ENCODE assay signal across 8 cellular contexts in genomic region chr1:39105841-39106765, GRCh38.
DNase-seq lines count a peak whose midpoint lies in the region; ATAC-seq and TF ChIP-seq lines count a peak whose summit lies in the region.

No MANE protein-coding gene starts in this region.

- peaks cover 13% of the 10 kb centered on the region for H3K27me3 Mint-ChIP-seq in activated CD8-positive, alpha-beta memory T cell treated with anti-CD3 and anti-CD28 coated beads, Interleukin-2, amount 10 ng/mL, durations not matched to agents 7 days and 5 days
- H3K27me3 Mint-ChIP-seq in natural killer cell treated with Interleukin-12 subunit alpha and Interleukin-12 subunit beta and Interleukin-15 and Interleukin-18, amount 100 ng/mL, for 72 hours, result peaks cover 0 to 11% of the 10 kb centered on the region in 2 donors

- H3K4me3 Mint-ChIP-seq in activated CD8-positive, alpha-beta memory T cell treated with anti-CD3 and anti-CD28 coated beads, Interleukin-2, amount 10 ng/mL, durations not matched to agents 7 days and 5 days, result peak overlapping the region; percentile 78
- no peak overlapping the region for H3K4me3 Mint-ChIP-seq in natural killer cell treated with Interleukin-12 subunit alpha and Interleukin-12 subunit beta and Interleukin-15 and Interleukin-18, amount 100 ng/mL, for 72 hours

- H3K36me3 Mint-ChIP-seq in activated CD8-positive, alpha-beta memory T cell treated with anti-CD3 and anti-CD28 coated beads, Interleukin-2, amount 10 ng/mL, durations not matched to agents 7 days and 5 days, result no peaks in the 10 kb centered on the region
- H3K36me3 Mint-ChIP-seq in natural killer cell treated with Interleukin-12 subunit alpha and Interleukin-12 subunit beta and Interleukin-15 and Interleukin-18, amount 100 ng/mL, for 72 hours, result no peaks in the 10 kb centered on the region

- H3K9me3 Mint-ChIP-seq in activated CD8-positive, alpha-beta memory T cell treated with anti-CD3 and anti-CD28 coated beads, Interleukin-2, amount 10 ng/mL, durations not matched to agents 7 days and 5 days (ENCODE audit: low read depth), result no peaks in the 10 kb centered on the region
- no peaks in the 10 kb centered on the region for H3K9me3 Mint-ChIP-seq in natural killer cell treated with Interleukin-12 subunit alpha and Interleukin-12 subunit beta and Interleukin-15 and Interleukin-18, amount 100 ng/mL, for 72 hours

- H3K4me1 Mint-ChIP-seq in activated CD8-positive, alpha-beta memory T cell treated with anti-CD3 and anti-CD28 coated beads, Interleukin-2, amount 10 ng/mL, durations not matched to agents 7 days and 5 days, result peaks cover 29% of the 10 kb centered on the region
- H3K4me1 Mint-ChIP-seq in natural killer cell treated with Interleukin-12 subunit alpha and Interleukin-12 subunit beta and Interleukin-15 and Interleukin-18, amount 100 ng/mL, for 72 hours (ENCODE audit: low read depth in 2 of 2), result peaks cover 30 to 32% of the 10 kb centered on the region in 2 donors

- peak overlapping the region; percentile 65 for H3K4me3 ChIP-seq in fibroblast of mammary gland (ENCODE audit: control insufficient read depth, low read depth, low read length)

- CTCF ChIA-PET in activated CD8-positive, alpha-beta memory T cell treated with anti-CD3 and anti-CD28 coated beads, Interleukin-2, amount 10 ng/mL, durations not matched to agents 7 days and 5 days (lab: Charles Lee), result interaction anchor here (0.5 to 3.1 kb wide), 7 partner anchors 7 to 160 kb away, joined by 3 to 16 read pairs (median 4); no protein-coding TSS in a partner anchor

- no peak for TF ChIP-seq CTCF in fibroblast of mammary gland (conservative IDR thresholded peaks at IDR 0.05; ENCODE audit: control insufficient read depth, insufficient read depth, low read depth, low read length)

- ATAC-seq in GM21360 (IDR thresholded peaks at IDR 0.05; ENCODE audit: unreplicated experiment) (peak; percentile 12), GM21529 (IDR thresholded peaks at IDR 0.05; ENCODE audit: unreplicated experiment) (no peak)
- ATAC-seq in activated CD8-positive, alpha-beta memory T cell treated with anti-CD3 and anti-CD28 coated beads, Interleukin-2, amount 10 ng/mL, durations not matched to agents 7 days and 5 days, result peak; percentile 29
- ATAC-seq in natural killer cell treated with Interleukin-12 subunit alpha and Interleukin-12 subunit beta and Interleukin-15 and Interleukin-18, amount 100 ng/mL, for 72 hours, result peak; percentile 67 to 75

- H3K27ac Mint-ChIP-seq in activated CD8-positive, alpha-beta memory T cell treated with anti-CD3 and anti-CD28 coated beads, Interleukin-2, amount 10 ng/mL, durations not matched to agents 7 days and 5 days, result no peak overlapping the region
- H3K27ac Mint-ChIP-seq in natural killer cell treated with Interleukin-12 subunit alpha and Interleukin-12 subunit beta and Interleukin-15 and Interleukin-18, amount 100 ng/mL, for 72 hours, result peak overlapping the region in 1 of 2 donors; percentile 68

- DNase-seq in COLO668 (lab: John Stamatoyannopoulos, UW; ENCODE audit: unreplicated experiment) (peak; percentile 83), NCI-H2029 treated with DMSO at 0.1 percent for 48 hours (lab: John Stamatoyannopoulos, UW) (peak; percentile 97), fibroblast of mammary gland (ENCODE audit: low read depth) (peak; percentile 51), H4 (ENCODE audit: low spot score) (no peak)
- DNase-seq in activated CD8-positive, alpha-beta memory T cell treated with anti-CD3 and anti-CD28 coated beads, Interleukin-2, amount 10 ng/mL, durations not matched to agents 7 days and 5 days, result peak; percentile 48
- peak; percentile 86 for DNase-seq in natural killer cell treated with Interleukin-12 subunit alpha and Interleukin-12 subunit beta and Interleukin-15 and Interleukin-18, amount 100 ng/mL, for 72 hours (ENCODE audit: low spot score)
